8 cellular contexts compared by ENCODE assay signal in the genomic region with DNA sequence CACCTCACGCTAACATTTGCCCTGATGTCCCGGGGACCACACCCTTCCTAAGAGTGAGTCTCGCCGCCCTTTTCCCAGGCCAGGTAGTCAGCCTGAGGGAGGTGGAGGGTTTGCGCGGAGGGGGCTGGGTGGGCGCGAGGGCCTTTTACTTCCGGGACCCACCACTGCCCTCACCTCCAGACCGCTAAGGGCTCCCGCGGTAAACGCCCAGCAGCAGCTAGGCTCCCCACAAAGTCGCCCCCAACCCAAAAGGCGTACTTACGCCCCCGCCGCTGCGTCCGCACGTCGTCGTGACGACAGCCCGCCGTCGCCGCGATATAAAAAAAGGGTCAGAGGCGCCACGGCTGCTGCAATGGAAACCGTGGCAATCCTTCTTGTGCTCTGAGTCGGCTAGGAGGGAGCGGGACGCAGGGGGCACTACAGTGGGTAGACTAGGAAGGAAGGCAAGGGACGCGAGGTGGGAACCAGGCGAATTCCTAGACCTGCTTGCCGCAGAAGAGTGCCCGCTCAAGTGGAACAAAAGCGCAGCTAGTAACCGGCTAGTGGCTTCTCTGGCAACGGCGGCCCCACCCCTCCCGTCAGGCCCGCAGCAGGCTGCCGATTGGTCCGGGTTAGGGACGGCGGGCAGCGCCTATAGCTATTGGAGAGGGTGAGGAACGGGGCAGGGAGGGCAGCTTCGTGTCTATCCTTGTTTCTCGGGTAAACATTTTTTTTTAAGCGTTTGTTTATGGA. TPM values are rescaled to one million over a fixed set of nuclear protein-coding genes. Genes with fewer than 3 reads are reported as not detected.
A peak's percentile ranks its signal among the peaks of the same experiment; 100 is the strongest.
DNase-seq lines count a peak whose midpoint lies in the region; ATAC-seq, FAIRE-seq and TF ChIP-seq lines count a peak whose summit lies in the region.

A gene with protein sequence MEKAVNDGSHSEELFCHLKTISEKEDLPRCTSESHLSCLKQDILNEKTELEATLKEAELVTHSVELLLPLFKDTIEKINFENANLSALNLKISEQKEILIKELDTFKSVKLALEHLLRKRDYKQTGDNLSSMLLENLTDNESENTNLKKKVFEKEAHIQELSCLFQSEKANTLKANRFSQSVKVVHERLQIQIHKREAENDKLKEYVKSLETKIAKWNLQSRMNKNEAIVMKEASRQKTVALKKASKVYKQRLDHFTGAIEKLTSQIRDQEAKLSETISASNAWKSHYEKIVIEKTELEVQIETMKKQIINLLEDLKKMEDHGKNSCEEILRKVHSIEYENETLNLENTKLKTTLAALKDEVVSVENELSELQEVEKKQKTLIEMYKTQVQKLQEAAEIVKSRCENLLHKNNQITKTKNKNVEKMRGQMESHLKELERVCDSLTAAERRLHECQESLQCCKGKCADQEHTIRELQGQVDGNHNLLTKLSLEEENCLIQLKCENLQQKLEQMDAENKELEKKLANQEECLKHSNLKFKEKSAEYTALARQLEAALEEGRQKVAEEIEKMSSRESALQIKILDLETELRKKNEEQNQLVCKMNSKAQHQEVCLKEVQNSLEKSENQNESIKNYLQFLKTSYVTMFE (minus strand): TSS at position 553 of the 732 bp plus-strand sequence. CDS start 9,296 bp downstream, outside the sequence.

- H3K4me1 ChIP-seq in left ventricle myocardium inferior, result peaks cover 28% of the 10 kb centered on the region
- peaks cover 6% of the 10 kb centered on the region for H3K4me1 ChIP-seq in psoas muscle

- peak; percentile 95 for FAIRE-seq in urothelium cell line (lab: Jason Lieb, UNC)

- peak within 1 kb of the TSS; percentile 77 for H3K27ac ChIP-seq in angular gyrus (ENCODE audit: low read depth, low read length)
- peak within 1 kb of the TSS; percentile 83 for H3K27ac ChIP-seq in left ventricle myocardium inferior (replicated peaks)
- H3K27ac ChIP-seq in psoas muscle, result peak within 1 kb of the TSS; percentile 72

- 0 to 1% (median 1%) methylated on average over 55 of the region's 55 CpGs for WGBS in psoas muscle, 3 donors

- ATAC-seq in GM18498 (IDR thresholded peaks at IDR 0.05; ENCODE audit: unreplicated experiment) (peak; percentile 100), HG02938 (IDR thresholded peaks at IDR 0.05; ENCODE audit: unreplicated experiment) (peak; percentile 99), psoas muscle (peak; percentile 99 to 100 (median 100))

- peak; percentile 60 to 74 for DNase-seq in NCI-H187 (lab: John Stamatoyannopoulos, UW)
- peak; percentile 72 to 94 (median 85) for DNase-seq in T-helper 2 cell
- DNase-seq in left ventricle myocardium inferior, result peak; percentile 91
- peak; percentile 88 to 93 for DNase-seq in psoas muscle
- peak; percentile 90 for DNase-seq in urothelium cell line (ENCODE audit: low spot score)

- intact Hi-C loops in left ventricle myocardium inferior (cut with micrococcal nuclease) (no loop called here), psoas muscle (cut with DNase I) (loop anchor here in 1 of 2 donors (5.0 to 10.0 kb wide), 2 partner anchors 101 to 299 kb away; no protein-coding TSS in a partner anchor)

- no peaks in the 10 kb centered on the region for H3K36me3 ChIP-seq in left ventricle myocardium inferior
- H3K36me3 ChIP-seq in psoas muscle (ENCODE audit: insufficient read depth in 1 of 2, low read depth in 1 of 2), result no peaks in the 10 kb centered on the region

- peak within 1 kb of the TSS; percentile 94 for H3K4me3 ChIP-seq in left ventricle myocardium inferior
- H3K4me3 ChIP-seq in psoas muscle, result peak within 1 kb of the TSS; percentile 93

- TF ChIP-seq CTCF in left ventricle myocardium inferior (IDR thresholded peaks at IDR 0.05; ENCODE audit: borderline replicate concordance) (no peak), psoas muscle (IDR thresholded peaks at IDR 0.05) (no peak)

- H3K9me3 ChIP-seq in left ventricle myocardium inferior (replicated peaks) (peaks cover 9% of the 10 kb centered on the region), psoas muscle (peaks cover 6% of the 10 kb centered on the region)

- no peaks in the 10 kb centered on the region for H3K27me3 ChIP-seq in left ventricle myocardium inferior (ENCODE audit: low read depth)
- no peaks in the 10 kb centered on the region for H3K27me3 ChIP-seq in psoas muscle (ENCODE audit: insufficient read depth in 3 of 3, low read length in 2 of 3)

RNA-seq across cellular contexts. Expression of the gene that starts here (rescaled TPM):
- total RNA-seq in left ventricle myocardium inferior (6.4 TPM), psoas muscle (1 to 10 TPM; 3.8 to 5.2 (median 4.6) TPM)
- 1 to 10 TPM; 2.9 to 6.1 (median 4.0) TPM for polyA plus RNA-seq in psoas muscle

Comparison
In these comparisons a context has a peak if more than half of its experiments do, and no peak if none do; other contexts are left out.
1. Peak in every context shown above with its lines: DNase-seq, ATAC-seq, H3K4me3 ChIP-seq and H3K27ac ChIP-seq.